Comparison of ENCODE assay signal across 8 cellular contexts in genomic region chr10:101839421-101840063, GRCh38. TPM values are rescaled to one million over a fixed set of nuclear protein-coding genes. Genes with fewer than 3 reads are reported as not detected.
DNase-seq lines count a peak whose midpoint lies in the region; ATAC-seq and TF ChIP-seq lines count a peak whose summit lies in the region.

No MANE protein-coding gene starts in this region.

- H3K9me3 ChIP-seq in neuronal stem cell (replicated peaks in 1 of 2; ENCODE audit: control insufficient read depth in 2 of 2, insufficient read depth in 1 of 2, low read depth in 1 of 2, low read length in 2 of 2), result no peaks in the 10 kb centered on the region

- no peak for TF ChIP-seq CTCF in foreskin fibroblast (IDR thresholded peaks at IDR 0.05; ENCODE audit: low read depth, low read length)

- no peaks in the 10 kb centered on the region for H3K27me3 Mint-ChIP-seq in activated T-helper 17 cell treated with anti-CD3 and anti-CD28 coated beads, Interleukin-2, amount 50 U/mL, for 72 hours

- no peak overlapping the region for H3K4ac ChIP-seq in neuronal stem cell (ENCODE audit: low read length)

- peak overlapping the region; percentile 71 for H3K18ac ChIP-seq in neuronal stem cell (ENCODE audit: low read length)

- H2AFZ ChIP-seq in neuronal stem cell (ENCODE audit: low read length), result peak overlapping the region; percentile 80

- no peak overlapping the region for H3K14ac ChIP-seq in neuronal stem cell (ENCODE audit: low read length)

- ATAC-seq in activated T-helper 17 cell treated with anti-CD3 and anti-CD28 coated beads, Interleukin-2, amount 50 U/mL, for 72 hours (replicated peaks), result peak; percentile 16
- ATAC-seq in HG02840 (IDR thresholded peaks at IDR 0.05; ENCODE audit: low FRiP score, unreplicated experiment) (no peak), HG02981 (IDR thresholded peaks at IDR 0.05; ENCODE audit: unreplicated experiment) (no peak)

- peak; percentile 73 for DNase-seq in NCI-H2227 (lab: John Stamatoyannopoulos, UW; ENCODE audit: unreplicated experiment)
- DNase-seq in foreskin fibroblast, result peak in 1 of 2 donors; percentile 79
- no peak for DNase-seq in neuronal stem cell (ENCODE audit: low spot score)
- DNase-seq in OCI-M2 (lab: John Stamatoyannopoulos, UW; ENCODE audit: unreplicated experiment), result no peak

- no peak overlapping the region for H2BK12ac ChIP-seq in neuronal stem cell (ENCODE audit: low read length)

- no peak overlapping the region for H3K27ac Mint-ChIP-seq in activated T-helper 17 cell treated with anti-CD3 and anti-CD28 coated beads, Interleukin-2, amount 50 U/mL, for 72 hours

- H4K91ac ChIP-seq in neuronal stem cell (ENCODE audit: low read depth, low read length, poor library complexity), result no peak overlapping the region

- H3K4me3 ChIP-seq in GM08714 (ENCODE audit: low read length) (peak overlapping the region; percentile 20; the same call in 1 of the 2 replicates), foreskin fibroblast (ENCODE audit: low read depth in 1 of 2, low read length in 2 of 2) (peak overlapping the region; percentile 31 to 33), neuronal stem cell (ENCODE audit: low read length in 2 of 2) (peak overlapping the region; percentile 51 to 83)

- no peak overlapping the region for H2BK5ac ChIP-seq in neuronal stem cell (ENCODE audit: low read length)

- no peak overlapping the region for H2BK120ac ChIP-seq in neuronal stem cell (ENCODE audit: low read depth, low read length)

- peaks cover 20 to 23% of the 10 kb centered on the region in 2 donors for H3K4me1 ChIP-seq in neuronal stem cell (ENCODE audit: control insufficient read depth in 2 of 2, insufficient read depth in 1 of 2, low read depth in 1 of 2, low read length in 2 of 2)

- peaks cover 42% of the 10 kb centered on the region for H3K4me1 Mint-ChIP-seq in activated T-helper 17 cell treated with anti-CD3 and anti-CD28 coated beads, Interleukin-2, amount 50 U/mL, for 72 hours

- no peak overlapping the region for H2BK15ac ChIP-seq in neuronal stem cell (ENCODE audit: low read length)

- H3K4me2 ChIP-seq in neuronal stem cell (ENCODE audit: insufficient read depth, low read length, poor library complexity, severe bottlenecking), result peak overlapping the region; percentile 75

- no peak overlapping the region for H3K23ac ChIP-seq in neuronal stem cell (ENCODE audit: low read depth, low read length, poor library complexity)

- H3K27ac ChIP-seq in neuronal stem cell (replicated peaks; ENCODE audit: low read length), result peak overlapping the region; percentile 79

- no CpG with 5 or more reads among the region's 36 CpGs for WGBS in neuronal stem cell (ENCODE audit: extremely low coverage in 2 of 2, insufficient read length in 2 of 2, insufficient replicate concordance in 1 of 2), 2 donors

- H3K9ac ChIP-seq in neuronal stem cell (ENCODE audit: low read depth, low read length, poor library complexity), result peak overlapping the region; percentile 82

- H3K4me3 Mint-ChIP-seq in activated T-helper 17 cell treated with anti-CD3 and anti-CD28 coated beads, Interleukin-2, amount 50 U/mL, for 72 hours, result peak overlapping the region; percentile 90

- H3K79me1 ChIP-seq in neuronal stem cell (ENCODE audit: low read depth, low read length), result no peaks in the 10 kb centered on the region

- H3K9me3 Mint-ChIP-seq in activated T-helper 17 cell treated with anti-CD3 and anti-CD28 coated beads, Interleukin-2, amount 50 U/mL, for 72 hours, result no peaks in the 10 kb centered on the region

- H2AK5ac ChIP-seq in neuronal stem cell (ENCODE audit: low read depth, low read length), result no peak overlapping the region

- H4K8ac ChIP-seq in neuronal stem cell (ENCODE audit: low read depth, low read length), result no peak overlapping the region

- H3K36me3 ChIP-seq in neuronal stem cell (replicated peaks in 1 of 2; ENCODE audit: control insufficient read depth in 2 of 2, insufficient read depth in 2 of 2, low read length in 2 of 2), result peaks cover 0 to 2% of the 10 kb centered on the region in 2 donors

- H3K27me3 ChIP-seq in neuronal stem cell (ENCODE audit: control insufficient read depth in 3 of 3, insufficient read depth in 3 of 3, low read depth in 1 of 3, low read length in 3 of 3), result peaks cover 0 to 19% (median 0%) of the 10 kb centered on the region in 3 experiments

- no peaks in the 10 kb centered on the region for H3K36me3 Mint-ChIP-seq in activated T-helper 17 cell treated with anti-CD3 and anti-CD28 coated beads, Interleukin-2, amount 50 U/mL, for 72 hours (ENCODE audit: low read depth)

RNA-seq across cellular contexts. Expression of gene KCNIP2, which starts 4.1 kb away (rescaled TPM):
- 10 to 100 TPM in 1 of 2 donors, 1 to 10 TPM in 1; 4.5 to 39.3 TPM for total RNA-seq in activated T-helper 17 cell treated with anti-CD3 and anti-CD28 coated beads, Interleukin-2, amount 50 U/mL, for 72 hours
- 6.4 TPM for polyA plus RNA-seq in neuronal stem cell (2013, experiment 1 of 2)
- 6.7 TPM for polyA plus RNA-seq in neuronal stem cell (2013, experiment 2 of 2)

RNA-seq across cellular contexts. Expression of gene OGA, which starts 21.3 kb away (rescaled TPM):
- total RNA-seq in activated T-helper 17 cell treated with anti-CD3 and anti-CD28 coated beads, Interleukin-2, amount 50 U/mL, for 72 hours, result 100 to 1,000 TPM; 119 to 291 TPM
- 74.9 TPM for polyA plus RNA-seq in neuronal stem cell (2013, experiment 1 of 2)
- polyA plus RNA-seq in neuronal stem cell (2013, experiment 2 of 2), result 76.0 TPM

RNA-seq across cellular contexts. Expression of gene NPM3, which starts 56.3 kb away (rescaled TPM):
- total RNA-seq in activated T-helper 17 cell treated with anti-CD3 and anti-CD28 coated beads, Interleukin-2, amount 50 U/mL, for 72 hours, result 100 to 1,000 TPM in 1 of 2 donors, 10 to 100 TPM in 1; 72.6 to 162 TPM
- 105 TPM for polyA plus RNA-seq in neuronal stem cell (2013, experiment 1 of 2)
- polyA plus RNA-seq in neuronal stem cell (2013, experiment 2 of 2), result 108 TPM
